ENCODE assay signal across 2 cellular contexts in the genomic region with DNA sequence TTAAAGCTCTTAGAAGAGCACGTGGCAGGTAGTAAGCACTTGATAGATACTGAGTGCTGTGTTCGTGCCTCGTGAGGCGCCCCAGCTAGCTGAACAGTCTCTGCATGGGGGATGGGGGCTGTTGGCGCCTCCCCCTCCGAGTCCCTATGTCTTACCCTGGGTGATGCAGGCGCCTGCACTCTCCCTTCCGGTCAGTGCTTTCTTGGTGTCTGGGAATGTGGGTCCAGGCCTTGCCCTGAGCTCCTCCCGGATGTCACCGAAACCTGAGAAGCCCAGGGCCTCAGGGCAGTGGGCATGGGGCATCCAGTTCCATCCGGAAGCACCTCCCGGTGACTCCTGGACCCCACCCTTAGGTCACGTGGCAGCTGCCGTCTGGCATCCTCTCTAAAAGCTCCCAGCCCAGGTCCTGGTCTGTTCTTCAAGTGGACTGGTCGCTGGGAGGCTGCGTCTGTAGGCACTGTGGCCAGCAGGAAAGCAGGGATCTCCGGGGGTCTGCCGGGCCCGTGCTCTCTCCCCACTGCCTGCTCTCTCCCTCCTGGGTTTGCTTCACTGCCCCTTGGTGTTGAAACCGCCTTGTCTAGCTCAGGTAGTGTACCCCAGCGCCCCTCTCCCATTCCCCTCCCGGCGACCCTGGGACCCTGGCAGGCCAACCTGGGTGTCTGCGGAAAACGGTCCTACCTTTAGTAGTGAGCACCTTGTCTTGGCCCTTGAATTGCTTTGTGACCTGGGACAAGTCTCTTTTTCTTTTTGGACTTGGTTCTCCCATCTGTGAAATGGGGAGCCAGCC. TPM values are rescaled to one million over a fixed set of nuclear protein-coding genes. Genes with fewer than 3 reads are reported as not detected.
"Had no signal": no experiment of that assay in that cellular context is flagged by ENCODE, and none has a peak within 500 bp of the region (broad histone marks: within the 10 kb centered on the region; RNA-seq: fewer than 3 reads in every experiment).

No MANE protein-coding gene starts in this region.

RNA-seq across cellular contexts. Expression of gene KCNJ12, which starts 34.9 kb away (rescaled TPM):
- total RNA-seq: activated CD8-positive, alpha-beta T cell treated with anti-CD3 and anti-CD28 coated beads, Interleukin-2, amount 10 ng/mL, durations not matched to agents 7 days and 5 days; activated T-helper 1 cell treated with anti-CD3 and anti-CD28 coated beads, Interleukin-12 subunit alpha, Interleukin-12 subunit beta, Interleukin-2, Interleukin-4 antibody, amounts not matched to agents 30 ng/mL and 10 ng/mL and 1 ng/mL, durations not matched to agents 14 hours and 24 hours and 36 hours had no signal
